28 cellular contexts compared by ENCODE assay signal in genomic region chr9:4461434-4461833, GRCh38. TPM values are rescaled to one million over a fixed set of nuclear protein-coding genes. Genes with fewer than 3 reads are reported as not detected.
"Had no signal": no experiment of that assay in that cellular context is flagged by ENCODE, and none has a peak within 500 bp of the region (broad histone marks: within the 10 kb centered on the region; RNA-seq: fewer than 3 reads in every experiment).

No MANE protein-coding gene starts in this region.

- H3K27ac Mint-ChIP-seq: natural killer cell treated with Interleukin-12 subunit alpha and Interleukin-12 subunit beta and Interleukin-15 and Interleukin-18, amount 100 ng/mL, for 72 hours; nephron progenitor cell; stimulated activated effector memory CD8-positive, alpha-beta T cell treated with anti-CD3 and anti-CD28 coated beads, Interleukin-12 subunit alpha, Interleukin-12 subunit beta, amount 100 ng/mL, for 72 hours; stimulated activated naive B cell treated with anti-CD40 and anti-IgM and Interleukin-4, amounts not matched to agents 10 μg/mL and 1 μg/mL and 100 μg/mL, for 72 hours; stimulated activated naive CD8-positive, alpha-beta T cell treated with anti-CD3 and anti-CD28 coated beads, Interleukin-15, Interleukin-2, amounts not matched to agents 100 ng/mL and 50 ng/mL, for 24 hours had no signal

- H3K4me1 ChIP-seq: pancreas, prostate gland, right lobe of liver, sigmoid colon, stomach, thyroid gland, tibial nerve, upper lobe of left lung, vagina had no signal

- H3K9me3 ChIP-seq: neutrophil, pancreas, prostate gland, right lobe of liver, sigmoid colon, stomach, thoracic aorta, thyroid gland, upper lobe of left lung, vagina had no signal

- H3K27me3 Mint-ChIP-seq: stimulated activated naive CD8-positive, alpha-beta T cell treated with anti-CD3 and anti-CD28 coated beads, Interleukin-15, Interleukin-2, amounts not matched to agents 100 ng/mL and 50 ng/mL, for 24 hours had no signal

- H3K36me3 Mint-ChIP-seq: stimulated activated effector memory CD8-positive, alpha-beta T cell treated with anti-CD3 and anti-CD28 coated beads, Interleukin-12 subunit alpha, Interleukin-12 subunit beta, amount 100 ng/mL, for 72 hours had no signal

- FAIRE-seq: pancreas, small intestine, urothelium cell line had no signal

- H3K4me3 ChIP-seq: pancreas, prostate gland, right lobe of liver, sigmoid colon, stomach, thoracic aorta, thyroid gland, tibial nerve, upper lobe of left lung, vagina had no signal

- H3K36me3 ChIP-seq: neutrophil, pancreas, prostate gland, right lobe of liver, sigmoid colon, stomach, thoracic aorta, thyroid gland, tibial nerve, upper lobe of left lung, vagina had no signal

- ATAC-seq: natural killer cell treated with Interleukin-12 subunit alpha and Interleukin-12 subunit beta and Interleukin-15 and Interleukin-18, amount 100 ng/mL, for 72 hours; pancreas; right cardiac atrium; right lobe of liver; stimulated activated effector memory CD8-positive, alpha-beta T cell treated with anti-CD3 and anti-CD28 coated beads, Interleukin-12 subunit alpha, Interleukin-12 subunit beta, amount 100 ng/mL, for 72 hours; stimulated activated naive B cell treated with anti-CD40 and anti-IgM and Interleukin-4, amounts not matched to agents 10 μg/mL and 1 μg/mL and 100 μg/mL, for 72 hours had no signal

- DNase-seq: nephron progenitor cell; nucleus accumbens; pancreas; right cardiac atrium; right lobe of liver; sigmoid colon; small intestine; stimulated activated CD4-positive, alpha-beta T cell treated with anti-CD3 and anti-CD28 coated beads, Interleukin-15, amount 100 ng/mL, for 24 hours; stimulated activated CD4-positive, alpha-beta T cell treated with anti-CD3 and anti-CD28 coated beads, Interleukin-2, amount 100 ng/mL, for 24 hours; stimulated activated CD4-positive, alpha-beta T cell treated with anti-CD3 and anti-CD28 coated beads, Interleukin-2, amount 100 ng/mL, for 48 hours; stimulated activated CD4-positive, alpha-beta T cell treated with anti-CD3 and anti-CD28 coated beads, Interleukin-4, amount 100 ng/mL, for 24 hours; stimulated activated naive B cell treated with anti-CD40 and anti-IgM and Interleukin-4, amounts not matched to agents 10 μg/mL and 1 μg/mL and 100 μg/mL, for 72 hours; stimulated activated naive CD4-positive, alpha-beta T cell treated with Interleukin-2 at 50 U/mL for 16 hours; stomach; thyroid gland; trophoblast cell; upper lobe of left lung had no signal

- H3K4me1 Mint-ChIP-seq: nephron progenitor cell; neural crest cell; stimulated activated effector memory CD8-positive, alpha-beta T cell treated with anti-CD3 and anti-CD28 coated beads, Interleukin-12 subunit alpha, Interleukin-12 subunit beta, amount 100 ng/mL, for 72 hours had no signal

- H3K4me3 Mint-ChIP-seq: natural killer cell treated with Interleukin-12 subunit alpha and Interleukin-12 subunit beta and Interleukin-15 and Interleukin-18, amount 100 ng/mL, for 72 hours; nephron progenitor cell; neural crest cell; stimulated activated effector memory CD8-positive, alpha-beta T cell treated with anti-CD3 and anti-CD28 coated beads, Interleukin-12 subunit alpha, Interleukin-12 subunit beta, amount 100 ng/mL, for 72 hours; stimulated activated naive B cell treated with anti-CD40 and anti-IgM and Interleukin-4, amounts not matched to agents 10 μg/mL and 1 μg/mL and 100 μg/mL, for 72 hours; stimulated activated naive CD8-positive, alpha-beta T cell treated with anti-CD3 and anti-CD28 coated beads, Interleukin-15, Interleukin-2, amounts not matched to agents 100 ng/mL and 50 ng/mL, for 24 hours had no signal

- H3K27ac ChIP-seq: neutrophil, pancreas, prostate gland, right lobe of liver, sigmoid colon, stomach, thoracic aorta, thyroid gland, tibial nerve, upper lobe of left lung, vagina had no signal

- H3K9me3 Mint-ChIP-seq: stimulated activated effector memory CD8-positive, alpha-beta T cell treated with anti-CD3 and anti-CD28 coated beads, Interleukin-12 subunit alpha, Interleukin-12 subunit beta, amount 100 ng/mL, for 72 hours had no signal

- H3K27me3 ChIP-seq: neutrophil, pancreas, right lobe of liver, sigmoid colon, stomach, thyroid gland, tibial nerve, upper lobe of left lung, vagina had no signal

RNA-seq across cellular contexts. Expression of gene SLC1A1, which starts 28.8 kb away (rescaled TPM):
- total RNA-seq: skeletal muscle tissue had no signal
